Comparison of ENCODE assay signal across 20 cellular contexts in the genomic region with DNA sequence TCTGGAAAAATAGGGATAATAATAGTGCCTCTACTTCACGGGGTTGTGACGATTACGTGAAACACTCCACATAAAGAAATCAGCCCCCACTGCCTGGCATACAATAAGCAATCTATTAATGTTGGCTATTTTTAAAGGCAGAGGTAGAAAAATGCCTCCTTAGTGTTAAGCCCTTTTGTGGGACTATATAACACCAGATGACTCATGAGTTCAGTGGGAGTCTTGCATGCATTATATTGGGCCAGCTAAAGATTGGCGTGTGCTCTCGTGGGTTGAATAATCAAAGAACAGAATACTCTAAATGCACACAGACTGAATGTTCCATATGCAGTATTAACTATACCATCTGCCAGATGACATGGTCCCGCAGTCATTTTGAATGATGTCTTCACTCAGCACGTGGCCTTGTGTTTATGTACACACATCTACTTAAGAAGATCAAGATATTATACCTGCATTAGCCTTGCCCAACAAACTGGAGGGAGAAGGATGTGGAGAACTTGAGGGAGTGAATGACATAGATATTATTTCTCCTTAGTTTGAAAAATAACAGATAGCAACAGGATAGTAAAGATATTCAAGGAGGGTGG.
"Had no signal": no experiment of that assay in that cellular context is flagged by ENCODE, and none has a peak within 500 bp of the region (broad histone marks: within the 10 kb centered on the region; RNA-seq: fewer than 3 reads in every experiment).

No MANE protein-coding gene starts in this region.

- H3K27ac ChIP-seq: adrenal gland, body of pancreas, psoas muscle, skin epidermis, suprapubic skin, transverse colon had no signal

- DNase-seq: activated CD4-positive, alpha-beta T cell treated with anti-CD3 and anti-CD28 coated beads, Interleukin-2, amount 50 U/mL, for 1 hour; activated CD4-positive, CD25-positive, alpha-beta regulatory T cell treated with anti-CD3 and anti-CD28 coated beads, Interleukin-2, amount 50 U/mL, for 72 hours; activated CD8-positive, alpha-beta memory T cell treated with anti-CD3 and anti-CD28 coated beads, Interleukin-2, amount 50 U/mL, for 48 hours; activated effector memory CD4-positive, alpha-beta T cell treated with Interleukin-2 at 50 U/mL for 16 hours; activated naive CD4-positive, alpha-beta T cell treated with anti-CD3 and anti-CD28 coated beads, Interleukin-2, amount 50 U/mL, for 16 hours; activated T-cell treated with anti-CD3 and anti-CD28 coated beads, Interleukin-2, amount 50 U/mL, for 48 hours; adrenal gland; body of pancreas; immature natural killer cell; left ventricle myocardium superior; psoas muscle; right cardiac atrium; transverse colon had no signal

- H3K36me3 ChIP-seq: adrenal gland, suprapubic skin, transverse colon had no signal

- H3K4me3 ChIP-seq: adrenal gland, body of pancreas, gastroesophageal sphincter, psoas muscle, skin epidermis, suprapubic skin, transverse colon had no signal

- ATAC-seq: body of pancreas, gastroesophageal sphincter, left ventricle myocardium superior, psoas muscle, right cardiac atrium had no signal

- H3K36me3 Mint-ChIP-seq: immature natural killer cell had no signal

- H3K27me3 ChIP-seq: adrenal gland, body of pancreas, gastroesophageal sphincter, suprapubic skin, transverse colon had no signal

- H3K4me3 Mint-ChIP-seq: immature natural killer cell; neural crest cell; stimulated activated naive CD8-positive, alpha-beta T cell treated with anti-CD3 and anti-CD28 coated beads, Interleukin-15, Interleukin-2, amounts not matched to agents 100 ng/mL and 50 ng/mL, for 24 hours; T-helper 1 cell treated with Interleukin-12 subunit alpha and Interleukin-12 subunit beta and Interleukin-4 antibody, amounts not matched to agents 30 μg/mL and 1 μg/mL, for 36 hours had no signal

- H3K9me3 Mint-ChIP-seq: immature natural killer cell; neural crest cell; stimulated activated naive CD8-positive, alpha-beta T cell treated with anti-CD3 and anti-CD28 coated beads, Interleukin-15, Interleukin-2, amounts not matched to agents 100 ng/mL and 50 ng/mL, for 24 hours; T-helper 1 cell treated with Interleukin-12 subunit alpha and Interleukin-12 subunit beta and Interleukin-4 antibody, amounts not matched to agents 30 μg/mL and 1 μg/mL, for 36 hours had no signal

- H3K27ac Mint-ChIP-seq: immature natural killer cell; stimulated activated naive CD8-positive, alpha-beta T cell treated with anti-CD3 and anti-CD28 coated beads, Interleukin-15, Interleukin-2, amounts not matched to agents 100 ng/mL and 50 ng/mL, for 24 hours; T-helper 1 cell treated with Interleukin-12 subunit alpha and Interleukin-12 subunit beta and Interleukin-4 antibody, amounts not matched to agents 30 μg/mL and 1 μg/mL, for 36 hours had no signal

- H3K9me3 ChIP-seq: adrenal gland, body of pancreas, gastroesophageal sphincter, psoas muscle, suprapubic skin, transverse colon had no signal

- H3K4me1 ChIP-seq: adrenal gland, body of pancreas, suprapubic skin had no signal

- H3K4me1 Mint-ChIP-seq: immature natural killer cell had no signal

- FAIRE-seq: colon had no signal
